ENCODE assay signal across 9 cellular contexts in the genomic region with DNA sequence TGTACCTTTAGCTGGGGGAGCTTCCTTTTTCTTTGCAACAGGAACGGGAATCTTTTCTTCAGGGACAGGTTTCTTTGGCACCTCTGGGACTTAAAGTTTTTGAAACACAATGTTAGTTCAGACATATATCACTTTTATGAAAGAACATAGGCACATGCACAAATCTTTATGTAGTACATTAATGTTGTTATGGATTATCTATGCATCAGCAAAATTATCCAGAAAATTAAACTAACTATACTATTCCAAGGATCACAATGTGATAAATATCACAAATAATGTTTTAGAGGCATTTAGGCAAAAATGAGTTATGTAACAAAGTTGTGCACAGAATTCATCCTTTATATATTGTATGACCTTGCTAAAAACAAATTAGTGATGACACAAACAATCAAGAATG.
"Had no signal": no experiment of that assay in that cellular context is flagged by ENCODE, and none has a peak within 500 bp of the region (broad histone marks: within the 10 kb centered on the region; RNA-seq: fewer than 3 reads in every experiment).

No MANE protein-coding gene starts in this region.

- ATAC-seq: GM23338 had no signal

- H2AFZ ChIP-seq: GM23338 had no signal

- H3K9ac ChIP-seq: KMS-11 had no signal

- H3K27ac ChIP-seq: KMS-11 had no signal

- H3K4me3 ChIP-seq: GM23338 had no signal

- DNase-seq: H9, HCEC 1CT, IMR-90, KBM-7 had no signal

- FAIRE-seq: H1, H54, HTR-8/SVneo had no signal

- H3K4me2 ChIP-seq: GM23338, KMS-11 had no signal
